Comparison of ENCODE assay signal across 1 cellular context in genomic region chr2:25633801-25634200, GRCh38. TPM values are rescaled to one million over a fixed set of nuclear protein-coding genes. Genes with fewer than 3 reads are reported as not detected.
A peak's percentile ranks its signal among the peaks of the same experiment; 100 is the strongest.
DNase-seq lines count a peak whose midpoint lies in the region; TF ChIP-seq lines count a peak whose summit lies in the region.
"Not testable (repeated sequence)": the region's sequence is repeated elsewhere in the genome, so short reads cannot be mapped to it uniquely, and the experiment has no call there.

No MANE protein-coding gene starts in this region.

- not testable (repeated sequence) for H3K9me3 Mint-ChIP-seq in glutamatergic neuron (ENCODE audit: unreplicated experiment)

- H3K4me3 Mint-ChIP-seq in glutamatergic neuron (ENCODE audit: unreplicated experiment) = not testable (repeated sequence)

- not testable (repeated sequence) for H3K27me3 Mint-ChIP-seq in glutamatergic neuron (ENCODE audit: unreplicated experiment)

- not testable (repeated sequence) for H3K27ac Mint-ChIP-seq in glutamatergic neuron (ENCODE audit: unreplicated experiment)

- H3K4me1 Mint-ChIP-seq in glutamatergic neuron (ENCODE audit: low read depth, unreplicated experiment) = not testable (repeated sequence)

- DNase-seq in glutamatergic neuron = peak; percentile 18

- TF ChIP-seq CTCF in glutamatergic neuron (IDR thresholded peaks at IDR 0.05; ENCODE audit: partially characterized antibody, unreplicated experiment) = not testable (repeated sequence)

- peaks cover 11% of the 10 kb centered on the region for H3K36me3 Mint-ChIP-seq in glutamatergic neuron (ENCODE audit: unreplicated experiment)

RNA-seq across cellular contexts. Expression of gene DTNB, which starts 39.6 kb away (rescaled TPM):
- 41.7 TPM for total RNA-seq in glutamatergic neuron (ENCODE audit: unreplicated experiment)
